ENCODE assay signal across 8 cellular contexts in genomic region chr3:18556503-18556902, GRCh38.
DNase-seq lines count a peak whose midpoint lies in the region; TF ChIP-seq lines count a peak whose summit lies in the region.

No MANE protein-coding gene starts in this region.

- intact Hi-C loops in mammary epithelial cell (cut with micrococcal nuclease) = loop anchor here (5.0 kb wide), 1 partner anchor 1311 kb away; no protein-coding TSS in a partner anchor
- intact Hi-C loops in MCF 10A (cut with micrococcal nuclease) = loop anchor here (5.0 kb wide), 2 partner anchors 291 to 664 kb away; no protein-coding TSS in a partner anchor

- 79% methylated on average over 3 of the region's 3 CpGs for WGBS in mammary epithelial cell (ENCODE audit: low coverage, missing lambda C conversion rate)

- H3K9me3 Mint-ChIP-seq in MCF 10A (ENCODE audit: unreplicated experiment) = no peaks in the 10 kb centered on the region
- no peaks in the 10 kb centered on the region for H3K9me3 Mint-ChIP-seq in activated naive CD4-positive, alpha-beta T cell treated with anti-CD3 and anti-CD28 coated beads, Interleukin-2, amount 50 U/mL, for 24 hours
- no peaks in the 10 kb centered on the region for H3K9me3 Mint-ChIP-seq in chondrocyte (ENCODE audit: low read depth)

- H3K9me3 ChIP-seq in mammary epithelial cell (replicated peaks; ENCODE audit: insufficient read depth, low read length) (no peaks in the 10 kb centered on the region), MM.1S (replicated peaks; ENCODE audit: insufficient read depth, low read length) (no peaks in the 10 kb centered on the region)

- H3K27me3 ChIP-seq in mammary epithelial cell (ENCODE audit: insufficient read depth, low read length) (peaks cover 4% of the 10 kb centered on the region), MM.1S (replicated peaks; ENCODE audit: insufficient read depth, low read length) (no peaks in the 10 kb centered on the region)

- H3K27ac ChIP-seq in mammary epithelial cell (ENCODE audit: insufficient read depth, low read depth, low read length) (no peak overlapping the region), MM.1S (ENCODE audit: low read length) (no peak overlapping the region), RWPE1 (no peak overlapping the region)

- H3K4me2 ChIP-seq in mammary epithelial cell (ENCODE audit: insufficient read depth, low read depth, low read length) = no peak overlapping the region
- H3K4me2 ChIP-seq in MM.1S (ENCODE audit: low read depth, low read length) = no peak overlapping the region

- H4K20me1 ChIP-seq in mammary epithelial cell (ENCODE audit: insufficient read depth, low read length) (no peaks in the 10 kb centered on the region), MM.1S (ENCODE audit: insufficient read depth, low read length) (no peaks in the 10 kb centered on the region)

- TF ChIP-seq CTCF in mammary epithelial cell (conservative IDR thresholded peaks at IDR 0.05 in 1 of 2, IDR thresholded peaks at IDR 0.05 in 1 of 2; ENCODE audit: extremely low read depth in 1 of 2, insufficient read depth in 1 of 2, low read depth in 1 of 2, low read length in 2 of 2) = no peak
- TF ChIP-seq CTCF in MCF 10A (IDR thresholded peaks at IDR 0.05; ENCODE audit: unreplicated experiment) = no peak
- no peak for TF ChIP-seq CTCF in NB4 (IDR thresholded peaks at IDR 0.05; ENCODE audit: low read depth, low read length)
- TF ChIP-seq CTCF in MM.1S (IDR thresholded peaks at IDR 0.05; ENCODE audit: low read length) = no peak
- TF ChIP-seq CTCF in chondrocyte (IDR thresholded peaks at IDR 0.05) = no peak
- no peak for TF ChIP-seq CTCF in RWPE1 (conservative IDR thresholded peaks at IDR 0.05; ENCODE audit: low read depth)

- H3K4me1 ChIP-seq in mammary epithelial cell (ENCODE audit: insufficient read depth, low read length) = no peaks in the 10 kb centered on the region
- H3K4me1 ChIP-seq in MM.1S (ENCODE audit: low read length) = no peaks in the 10 kb centered on the region; the same call in 1 of the 2 replicates

- no peaks in the 10 kb centered on the region for H3K36me3 Mint-ChIP-seq in MCF 10A (ENCODE audit: insufficient read depth, unreplicated experiment)
- no peaks in the 10 kb centered on the region for H3K36me3 Mint-ChIP-seq in activated naive CD4-positive, alpha-beta T cell treated with anti-CD3 and anti-CD28 coated beads, Interleukin-2, amount 50 U/mL, for 24 hours
- no peaks in the 10 kb centered on the region for H3K36me3 Mint-ChIP-seq in chondrocyte (ENCODE audit: low read depth)

- no peak overlapping the region for H3K4me3 Mint-ChIP-seq in MCF 10A (ENCODE audit: unreplicated experiment)
- peak overlapping the region; percentile 43 for H3K4me3 Mint-ChIP-seq in activated naive CD4-positive, alpha-beta T cell treated with anti-CD3 and anti-CD28 coated beads, Interleukin-2, amount 50 U/mL, for 24 hours
- H3K4me3 Mint-ChIP-seq in chondrocyte (ENCODE audit: unreplicated experiment) = no peak overlapping the region

- BruUV-seq in mammary epithelial cell (replicated peaks; lab: Mats Ljungman, UMichigan) (no TSS peak), MCF 10A (replicated peaks; lab: Mats Ljungman, UMichigan) (no TSS peak)

- dilution Hi-C loops in mammary epithelial cell (cut with HindIII; ENCODE audit: low sequenced_read_pairs) = no loop called here

- H3K79me2 ChIP-seq in mammary epithelial cell (ENCODE audit: insufficient read depth, low read length) (no peaks in the 10 kb centered on the region), MM.1S (ENCODE audit: low read length) (no peaks in the 10 kb centered on the region)

- POLR2A ChIA-PET in MCF 10A (lab: Yijun Ruan, JAX) = no interaction called here
- POLR2A ChIA-PET in RWPE1 (lab: Yijun Ruan, JAX; ENCODE audit: low non-redundant PET) = no interaction called here

- H3K9ac ChIP-seq in mammary epithelial cell (ENCODE audit: insufficient read depth, low read length) (no peak overlapping the region), MM.1S (ENCODE audit: low read length) (no peak overlapping the region)

- in situ Hi-C loops in mammary epithelial cell (cut with MboI; ENCODE audit: low sequenced_read_pairs in 2 of 2) = no loop called here

- H3K9me2 ChIP-seq in MM.1S (replicated peaks; ENCODE audit: insufficient read depth, low read length) = no peaks in the 10 kb centered on the region

- DNase-seq in mammary epithelial cell (peak; percentile 46), MCF 10A (ENCODE audit: unreplicated experiment) (no peak), NB4 (ENCODE audit: low read depth) (peak; percentile 60), MM.1S (no peak), chondrocyte (ENCODE audit: low spot score) (no peak), RWPE1 (ENCODE audit: low spot score) (no peak)
- DNase-seq in stimulated activated CD8-positive, alpha-beta memory T cell treated with anti-CD3 and anti-CD28 coated beads, Interleukin-4, amount 100 ng/mL, for 4 hours (ENCODE audit: low read depth in 2 of 2, low spot score in 1 of 2) = peak; percentile 30 to 55

- H3K4me3 ChIP-seq in mammary epithelial cell (replicated peaks in 1 of 3; ENCODE audit: insufficient read depth in 1 of 3, low read depth in 2 of 3, low read length in 3 of 3) = no peak overlapping the region
- no peak overlapping the region for H3K4me3 ChIP-seq in NB4 (ENCODE audit: low read depth, low read length)
- H3K4me3 ChIP-seq in MM.1S (ENCODE audit: low read length) = no peak overlapping the region

- no peak for TF ChIP-seq POLR2A in NB4 (IDR thresholded peaks at IDR 0.05; ENCODE audit: extremely low read depth, insufficient read length)

- H3F3A ChIP-seq in MM.1S (ENCODE audit: insufficient read depth, low read length) = no peaks in the 10 kb centered on the region

- CTCF ChIA-PET in mammary epithelial cell (lab: Charles Lee; ENCODE audit: low non-redundant PET) (no interaction called here), MCF 10A (lab: Yijun Ruan, JAX) (interaction anchor here (2.5 kb wide), 1 partner anchor 202 kb away, joined by 8 read pairs; no protein-coding TSS in a partner anchor), RWPE1 (lab: Yijun Ruan, JAX) (no interaction called here)

- H3K27me3 Mint-ChIP-seq in MCF 10A (ENCODE audit: insufficient read depth, unreplicated experiment) (peaks cover 23% of the 10 kb centered on the region), chondrocyte (ENCODE audit: low read depth) (peaks cover 17% of the 10 kb centered on the region)
- H3K27me3 Mint-ChIP-seq in activated naive CD4-positive, alpha-beta T cell treated with anti-CD3 and anti-CD28 coated beads, Interleukin-2, amount 50 U/mL, for 24 hours = no peaks in the 10 kb centered on the region

- H2AFZ ChIP-seq in mammary epithelial cell (ENCODE audit: low read depth, low read length) (no peak overlapping the region), MM.1S (ENCODE audit: low read length) (no peak overlapping the region)

- H3K4me1 Mint-ChIP-seq in MCF 10A (ENCODE audit: insufficient read depth, unreplicated experiment) = no peaks in the 10 kb centered on the region
- peaks cover 54% of the 10 kb centered on the region for H3K4me1 Mint-ChIP-seq in activated naive CD4-positive, alpha-beta T cell treated with anti-CD3 and anti-CD28 coated beads, Interleukin-2, amount 50 U/mL, for 24 hours
- H3K4me1 Mint-ChIP-seq in chondrocyte (ENCODE audit: low read depth) = peaks cover 3% of the 10 kb centered on the region

- H3K27ac Mint-ChIP-seq in MCF 10A (ENCODE audit: low read depth, unreplicated experiment) (no peak overlapping the region), chondrocyte (ENCODE audit: unreplicated experiment) (no peak overlapping the region)
- peak overlapping the region; percentile 92 for H3K27ac Mint-ChIP-seq in activated naive CD4-positive, alpha-beta T cell treated with anti-CD3 and anti-CD28 coated beads, Interleukin-2, amount 50 U/mL, for 24 hours

- H3K36me3 ChIP-seq in mammary epithelial cell (ENCODE audit: insufficient read depth, low read length) (no peaks in the 10 kb centered on the region), MM.1S (replicated peaks; ENCODE audit: insufficient read depth, low read length) (no peaks in the 10 kb centered on the region)

Comparison
In these comparisons a context has a peak if more than half of its experiments do, and no peak if none do; other contexts are left out.
1. DNase-seq: peak in mammary epithelial cell (single experiment), NB4 (single experiment) and stimulated activated CD8-positive, alpha-beta memory T cell treated with anti-CD3 and anti-CD28 coated beads, Interleukin-4, amount 100 ng/mL, for 4 hours (2 of 2); none in MCF 10A (single experiment), MM.1S (single experiment), chondrocyte (single experiment) and RWPE1 (single experiment).